19 cellular contexts compared by ENCODE assay signal in genomic region chr9:38109601-38110000, GRCh38. TPM values are rescaled to one million over a fixed set of nuclear protein-coding genes. Genes with fewer than 3 reads are reported as not detected.
A peak's percentile ranks its signal among the peaks of the same experiment; 100 is the strongest.
DNase-seq lines count a peak whose midpoint lies in the region; ATAC-seq and TF ChIP-seq lines count a peak whose summit lies in the region.
"Had no signal": no experiment of that assay in that cellular context is flagged by ENCODE, and none has a peak within 500 bp of the region (broad histone marks: within the 10 kb centered on the region; RNA-seq: fewer than 3 reads in every experiment).

No MANE protein-coding gene starts in this region.

- H3K4me1 ChIP-seq in right atrium auricular region (peaks cover 0 to 11% of the 10 kb centered on the region in 2 donors), uterus (no peaks in the 10 kb centered on the region)
- H3K4me1 ChIP-seq: A549 had no signal

- intact Hi-C loops in left cardiac atrium (cut with DNase I) = loop anchor here in 1 of 2 donors (10.0 kb wide), 1 partner anchor 45 kb away; no protein-coding TSS in a partner anchor
- intact Hi-C loops in uterus (cut with DNase I; ENCODE audit: low total_unique reads) = loop anchor here (10.0 kb wide), 1 partner anchor 245 kb away; no protein-coding TSS in a partner anchor

- H3K27ac Mint-ChIP-seq in activated CD8-positive, alpha-beta memory T cell treated with anti-CD3 and anti-CD28 coated beads, Interleukin-2, amount 10 ng/mL, durations not matched to agents 7 days and 5 days = no peak overlapping the region
- H3K27ac Mint-ChIP-seq: B cell; CD4-positive, alpha-beta T cell; CD8-positive, alpha-beta T cell had no signal

- H3K4me1 Mint-ChIP-seq in activated CD8-positive, alpha-beta memory T cell treated with anti-CD3 and anti-CD28 coated beads, Interleukin-2, amount 10 ng/mL, durations not matched to agents 7 days and 5 days = no peaks in the 10 kb centered on the region
- H3K4me1 Mint-ChIP-seq: B cell had no signal

- ATAC-seq in activated CD8-positive, alpha-beta memory T cell treated with anti-CD3 and anti-CD28 coated beads, Interleukin-2, amount 10 ng/mL, durations not matched to agents 7 days and 5 days = no peak
- no peak for ATAC-seq in left cardiac atrium
- no peak for ATAC-seq in left lobe of liver
- ATAC-seq: A549; CD8-positive, alpha-beta T cell had no signal

- DNase-seq in activated CD8-positive, alpha-beta memory T cell treated with anti-CD3 and anti-CD28 coated beads, Interleukin-2, amount 10 ng/mL, durations not matched to agents 7 days and 5 days = peak; percentile 8
- DNase-seq in activated CD8-positive, alpha-beta memory T cell treated with anti-CD3 and anti-CD28 coated beads, Interleukin-2, amount 50 U/mL, for 4 hours = no peak
- DNase-seq in right atrium auricular region (ENCODE audit: low spot score) = peak; percentile 23
- DNase-seq in left cardiac atrium = no peak
- DNase-seq in left lobe of liver (ENCODE audit: low spot score) = peak; percentile 1
- DNase-seq in uterus = no peak
- DNase-seq in dermis blood vessel endothelial cell = no peak
- DNase-seq: AML-193; Caco-2; Calu3; CD4-positive, alpha-beta T cell; DMS79 treated with DMSO at 0.1 percent for 48 hours; GF-D8 had no signal

- H3K27me3 ChIP-seq in right atrium auricular region (no peaks in the 10 kb centered on the region), uterus (no peaks in the 10 kb centered on the region)
- H3K27me3 ChIP-seq: BLaER1 treated with 17β-estradiol and CSF1 and Interleukin-3, amounts not matched to agents 10 nM and 100 nM had no signal

- H3K36me3 ChIP-seq in right atrium auricular region = no peaks in the 10 kb centered on the region
- no peaks in the 10 kb centered on the region for H3K36me3 ChIP-seq in uterus
- H3K36me3 ChIP-seq: BLaER1 treated with 17β-estradiol and CSF1 and Interleukin-3, amounts not matched to agents 10 nM and 100 nM had no signal

- H3K9me3 ChIP-seq in right atrium auricular region = no peaks in the 10 kb centered on the region
- no peaks in the 10 kb centered on the region for H3K9me3 ChIP-seq in uterus
- H3K9me3 ChIP-seq: BLaER1 treated with 17β-estradiol and CSF1 and Interleukin-3, amounts not matched to agents 10 nM and 100 nM; Caco-2 had no signal

- no peak for TF ChIP-seq CTCF in right atrium auricular region (IDR thresholded peaks at IDR 0.05)
- no peak for TF ChIP-seq CTCF in uterus (IDR thresholded peaks at IDR 0.05)

- H3K4me3 Mint-ChIP-seq in activated CD8-positive, alpha-beta memory T cell treated with anti-CD3 and anti-CD28 coated beads, Interleukin-2, amount 10 ng/mL, durations not matched to agents 7 days and 5 days = no peak overlapping the region
- H3K4me3 Mint-ChIP-seq: B cell; CD4-positive, alpha-beta T cell; CD8-positive, alpha-beta T cell had no signal

- H3K9me3 Mint-ChIP-seq in activated CD8-positive, alpha-beta memory T cell treated with anti-CD3 and anti-CD28 coated beads, Interleukin-2, amount 10 ng/mL, durations not matched to agents 7 days and 5 days (ENCODE audit: low read depth) = no peaks in the 10 kb centered on the region
- H3K9me3 Mint-ChIP-seq: CD4-positive, alpha-beta T cell; CD8-positive, alpha-beta T cell had no signal

- H3K36me3 Mint-ChIP-seq in activated CD8-positive, alpha-beta memory T cell treated with anti-CD3 and anti-CD28 coated beads, Interleukin-2, amount 10 ng/mL, durations not matched to agents 7 days and 5 days = no peaks in the 10 kb centered on the region
- H3K36me3 Mint-ChIP-seq: CD8-positive, alpha-beta T cell had no signal

- H3K27me3 Mint-ChIP-seq in activated CD8-positive, alpha-beta memory T cell treated with anti-CD3 and anti-CD28 coated beads, Interleukin-2, amount 10 ng/mL, durations not matched to agents 7 days and 5 days = peaks cover 9% of the 10 kb centered on the region

- H3K27ac ChIP-seq in right atrium auricular region = no peak overlapping the region
- H3K27ac ChIP-seq in uterus = no peak overlapping the region
- H3K27ac ChIP-seq: 22Rv1; A549; BLaER1 treated with 17β-estradiol and CSF1 and Interleukin-3, amounts not matched to agents 10 nM and 100 nM; C4-2B had no signal

- H3K4me3 ChIP-seq in right atrium auricular region (no peak overlapping the region), uterus (no peak overlapping the region)
- H3K4me3 ChIP-seq: A549; BLaER1 treated with 17β-estradiol and CSF1 and Interleukin-3, amounts not matched to agents 10 nM and 100 nM had no signal

- no peak for TF ChIP-seq POLR2A in uterus (IDR thresholded peaks at IDR 0.05)

- CTCF ChIA-PET in activated CD8-positive, alpha-beta memory T cell treated with anti-CD3 and anti-CD28 coated beads, Interleukin-2, amount 10 ng/mL, durations not matched to agents 7 days and 5 days (lab: Charles Lee) = interaction anchor here (1.4 kb wide), 1 partner anchor 21 kb away, joined by 3 read pairs; no protein-coding TSS in a partner anchor

RNA-seq across cellular contexts. Expression of gene SHB, which starts 40.6 kb away (rescaled TPM):
- 1 to 10 TPM in 1 of 2 experiments, under 1 TPM in 1; 0.23 to 1.1 TPM for total RNA-seq in activated CD8-positive, alpha-beta memory T cell treated with anti-CD3 and anti-CD28 coated beads, Interleukin-2, amount 10 ng/mL, durations not matched to agents 7 days and 5 days
- 10 to 100 TPM; 33.9 to 39.9 TPM for total RNA-seq in right atrium auricular region
- total RNA-seq in left cardiac atrium = 10 to 100 TPM; 20.3 to 34.6 TPM
- total RNA-seq in left lobe of liver = 14.1 TPM
- total RNA-seq in uterus = 10 to 100 TPM in 1 of 4 donors, 1 to 10 TPM in 3; 3.5 to 19.6 (median 7.3) TPM
- 32.8 and 33.4 TPM in 2 replicates for total RNA-seq in dermis blood vessel endothelial cell

Comparison
In these comparisons a context has a peak if more than half of its experiments do, and no peak if none do; other contexts are left out.
1. DNase-seq: peak in activated CD8-positive, alpha-beta memory T cell treated with anti-CD3 and anti-CD28 coated beads, Interleukin-2, amount 10 ng/mL, durations not matched to agents 7 days and 5 days (single experiment), right atrium auricular region (single experiment) and left lobe of liver (single experiment); none in activated CD8-positive, alpha-beta memory T cell treated with anti-CD3 and anti-CD28 coated beads, Interleukin-2, amount 50 U/mL, for 4 hours (single experiment), left cardiac atrium (single experiment), uterus (0 of 2) and dermis blood vessel endothelial cell (single experiment).